1 cellular context compared by ENCODE assay signal in genomic region chr12:118035194-118036041, GRCh38.
TF ChIP-seq lines count a peak whose summit lies in the region.

No MANE protein-coding gene starts in this region.

TF ChIP-seq in HepG2, 621 proteins besides CTCF, POLR2A, EP300 and RAD21:
- TF ChIP-seq UBTF (CRISPR knock-in tag; IDR thresholded peaks at IDR 0.05): no peak
- no peak for TF ChIP-seq NPAS2 (CRISPR knock-in tag; IDR thresholded peaks at IDR 0.05; ENCODE audit: borderline replicate concordance)
- TF ChIP-seq MBNL3 (CRISPR knock-in tag; conservative IDR thresholded peaks at IDR 0.05): no peak
- no peak for TF ChIP-seq SCMH1 (CRISPR knock-in tag; IDR thresholded peaks at IDR 0.05; ENCODE audit: borderline replicate concordance)
- no peak for TF ChIP-seq ZNF713 (CRISPR knock-in tag; IDR thresholded peaks at IDR 0.05)
- peak; percentile 44 for TF ChIP-seq RBM22 (optimal IDR thresholded peaks at IDR 0.05; ENCODE audit: low read length)
- TF ChIP-seq SOX13 (IDR thresholded peaks at IDR 0.05): no peak
- TF ChIP-seq SOX13 (CRISPR knock-in tag; conservative IDR thresholded peaks at IDR 0.05 in 1 of 2, IDR thresholded peaks at IDR 0.05 in 1 of 2): no peak
- TF ChIP-seq POLR2G (IDR thresholded peaks at IDR 0.05; ENCODE audit: low read depth, low read length): 0 out of 2 replicates have a peak, but pooled peaks have one; percentile 23
